ENCODE assay signal across 8 cellular contexts in genomic region chr19:35628565-35629331, GRCh38.
A peak's percentile ranks its signal among the peaks of the same experiment; 100 is the strongest.
DNase-seq lines count a peak whose midpoint lies in the region; ATAC-seq, FAIRE-seq and TF ChIP-seq lines count a peak whose summit lies in the region.

A gene with protein sequence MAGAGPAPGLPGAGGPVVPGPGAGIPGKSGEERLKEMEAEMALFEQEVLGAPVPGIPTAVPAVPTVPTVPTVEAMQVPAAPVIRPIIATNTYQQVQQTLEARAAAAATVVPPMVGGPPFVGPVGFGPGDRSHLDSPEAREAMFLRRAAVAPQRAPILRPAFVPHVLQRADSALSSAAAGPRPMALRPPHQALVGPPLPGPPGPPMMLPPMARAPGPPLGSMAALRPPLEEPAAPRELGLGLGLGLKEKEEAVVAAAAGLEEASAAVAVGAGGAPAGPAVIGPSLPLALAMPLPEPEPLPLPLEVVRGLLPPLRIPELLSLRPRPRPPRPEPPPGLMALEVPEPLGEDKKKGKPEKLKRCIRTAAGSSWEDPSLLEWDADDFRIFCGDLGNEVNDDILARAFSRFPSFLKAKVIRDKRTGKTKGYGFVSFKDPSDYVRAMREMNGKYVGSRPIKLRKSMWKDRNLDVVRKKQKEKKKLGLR (plus strand): TSS chr19:35629036. CDS start chr19:35629154, 118 bp downstream.

- peak; percentile 97 for DNase-seq in AG09319 (ENCODE audit: extremely low read depth, low read depth)
- DNase-seq in NCI-H446 treated with DMSO at 0.1 percent for 48 hours (lab: John Stamatoyannopoulos, UW): peak; percentile 98
- peak; percentile 99 for DNase-seq in cerebellar cortex (ENCODE audit: low spot score)
- peak; percentile 93 for DNase-seq in stimulated activated CD4-positive, alpha-beta T cell treated with anti-CD3 and anti-CD28 coated beads, Interleukin-12 subunit alpha, Interleukin-12 subunit beta, amount 100 ng/mL, for 4 hours

- TF ChIP-seq CTCF in AG09319 (IDR thresholded peaks at IDR 0.05; ENCODE audit: low read depth, low read length): no peak

- FAIRE-seq in islet of Langerhans (lab: Jason Lieb, UNC): peak; percentile 98

- ATAC-seq in GM19035 (IDR thresholded peaks at IDR 0.05; ENCODE audit: unreplicated experiment) (peak; percentile 96), HG03354 (IDR thresholded peaks at IDR 0.05; ENCODE audit: poor library complexity, severe bottlenecking, unreplicated experiment) (peak; percentile 94)
- peak; percentile 100 for ATAC-seq in activated CD4-positive, CD25-positive, alpha-beta regulatory T cell treated with anti-CD3 and anti-CD28 coated beads, Interleukin-2, amount 50 U/mL, for 24 hours

Comparison
In these comparisons a context has a peak if more than half of its experiments do, and no peak if none do; other contexts are left out.
1. Peak in every context shown above with its lines: DNase-seq and ATAC-seq.